ENCODE assay signal across 9 cellular contexts in genomic region chr5:140402258-140403074, GRCh38. TPM values are rescaled to one million over a fixed set of nuclear protein-coding genes. Genes with fewer than 3 reads are reported as not detected.
DNase-seq lines count a peak whose midpoint lies in the region; ATAC-seq and TF ChIP-seq lines count a peak whose summit lies in the region.
"Had no signal": no experiment of that assay in that cellular context is flagged by ENCODE, and none has a peak within 500 bp of the region (broad histone marks: within the 10 kb centered on the region; RNA-seq: fewer than 3 reads in every experiment).

No MANE protein-coding gene starts in this region.

- peaks cover 4% of the 10 kb centered on the region; the same call in 1 of the 2 replicates for H3F3A ChIP-seq in GM23338 (replicated peaks; ENCODE audit: low read depth)

- H2AFZ ChIP-seq in GM23338, result no peak overlapping the region

- peaks cover 13% of the 10 kb centered on the region; the same call in 2 of the 3 replicates for H3K36me3 Mint-ChIP-seq in GM23338 (ENCODE audit: low read depth)
- H3K36me3 Mint-ChIP-seq: IgD-negative memory B cell had no signal

- H3K4me1 ChIP-seq in GM23338 (ENCODE audit: insufficient read depth) (peaks cover 35% of the 10 kb centered on the region), NT2/D1 (ENCODE audit: insufficient read depth, insufficient read length) (no peaks in the 10 kb centered on the region)

- H3K79me2 ChIP-seq in GM23338 (replicated peaks; ENCODE audit: insufficient read depth), result peaks cover 76% of the 10 kb centered on the region

- peak overlapping the region; percentile 61 for H3K4me2 ChIP-seq in GM23338

- H3K27me3 Mint-ChIP-seq in GM23338 (ENCODE audit: insufficient read depth, low read depth, poor library complexity), result peaks cover 18% of the 10 kb centered on the region
- H3K27me3 Mint-ChIP-seq: IgD-negative memory B cell had no signal

- peak; percentile 26 for ATAC-seq in GM23338
- ATAC-seq in HG03565 (IDR thresholded peaks at IDR 0.05; ENCODE audit: unreplicated experiment), result no peak

- no peaks in the 10 kb centered on the region for H3K9me3 ChIP-seq in NT2/D1 (ENCODE audit: insufficient read depth, low read length)

- DNase-seq in C1 segment of cervical spinal cord (lab: John Stamatoyannopoulos, UW) (peak in 9 of 14 donors; percentile 15 to 56 (median 33)), GM23338 (ENCODE audit: low spot score) (peak; percentile 86), NT2/D1 (ENCODE audit: low read depth, low spot score) (no peak), epithelial cell of proximal tubule (ENCODE audit: low read depth) (no peak), myocyte (ENCODE audit: low read depth) (peak; percentile 49)
- DNase-seq in activated CD8-positive, alpha-beta memory T cell treated with anti-CD3 and anti-CD28 coated beads, Interleukin-2, amount 50 U/mL, for 48 hours, result peak; percentile 79
- peak; percentile 6 to 70 (median 60) for DNase-seq in stimulated activated naive CD4-positive, alpha-beta T cell (lab: John Stamatoyannopoulos, UW)

- H4K20me1 ChIP-seq in GM23338 (replicated peaks; ENCODE audit: insufficient read depth), result peaks cover 26% of the 10 kb centered on the region

- H3K4me3 ChIP-seq in GM23338 (peak overlapping the region; percentile 60), NT2/D1 (ENCODE audit: insufficient read length, low read depth) (peak overlapping the region; percentile 98), epithelial cell of proximal tubule (ENCODE audit: low read depth, low read length) (peak overlapping the region; percentile 96)

- peaks cover 30% of the 10 kb centered on the region for H3K4me1 Mint-ChIP-seq in GM23338

- no peaks in the 10 kb centered on the region for H3K36me3 ChIP-seq in GM23338 (ENCODE audit: insufficient read depth)
- peaks cover 9% of the 10 kb centered on the region for H3K36me3 ChIP-seq in NT2/D1 (ENCODE audit: insufficient read depth, insufficient read length, low read length)

- peak overlapping the region; percentile 85 for H3K27ac ChIP-seq in GM23338 (ENCODE audit: low read depth)

- no peak overlapping the region for H3K4me3 Mint-ChIP-seq in GM23338
- H3K4me3 Mint-ChIP-seq: IgD-negative memory B cell had no signal

- H3K9ac ChIP-seq in NT2/D1 (ENCODE audit: insufficient read length, low read depth), result peak overlapping the region; percentile 98

- no peak overlapping the region for H3K27ac Mint-ChIP-seq in GM23338

- H3K9me2 ChIP-seq in GM23338 (ENCODE audit: insufficient read depth), result no peaks in the 10 kb centered on the region

- no peaks in the 10 kb centered on the region; the same call in 2 of the 3 replicates for H3K9me3 Mint-ChIP-seq in GM23338
- H3K9me3 Mint-ChIP-seq: IgD-negative memory B cell had no signal

- TF ChIP-seq CTCF in GM23338 (conservative IDR thresholded peaks at IDR 0.05; ENCODE audit: low read depth in 2 of 2) (no peak), epithelial cell of proximal tubule (conservative IDR thresholded peaks at IDR 0.05; ENCODE audit: low read depth, low read length) (no peak)

- no peaks in the 10 kb centered on the region for H3K27me3 ChIP-seq in GM23338 (ENCODE audit: insufficient read depth)
- H3K27me3 ChIP-seq in NT2/D1 (ENCODE audit: insufficient read depth, insufficient read length), result no peaks in the 10 kb centered on the region

TF ChIP-seq in GM23338, 12 proteins besides CTCF, POLR2A, EP300 and RAD21 (continues in another document):
- TF ChIP-seq REST (IDR thresholded peaks at IDR 0.05; ENCODE audit: unreplicated experiment) (peak; percentile 67), STAT1 (IDR thresholded peaks at IDR 0.05; ENCODE audit: unreplicated experiment) (no peak)

RNA-seq across cellular contexts. Expression of gene ANKHD1, which starts 0.8 kb away (rescaled TPM):
- total RNA-seq in GM23338 (2014; rRNA removed; shearing (Covaris generic)), result 119 and 123 TPM in 2 replicates
- polyA plus RNA-seq in GM23338 (2016; fragmentation: Nextera tagmentation; extraction: Ambion mirVana), result 58.6 and 73.0 TPM in 2 replicates
- 28.4 and 32.6 TPM in 2 replicates for total RNA-seq in epithelial cell of proximal tubule
- 33.7 and 39.7 TPM in 2 replicates for total RNA-seq in myocyte
- 34.4 TPM for polyA plus RNA-seq in myocyte (2012)

RNA-seq across cellular contexts. Expression of gene SLC4A9, which starts 42.5 kb away (rescaled TPM):
- total RNA-seq in GM23338 (2014; rRNA removed; shearing (Covaris generic)), result 0.08 TPM in 1 of 2 replicates, not detected in the other
- polyA plus RNA-seq in GM23338 (2016; fragmentation: Nextera tagmentation; extraction: Ambion mirVana), result 0.08 TPM in 1 of 2 replicates, not detected in the other
- total RNA-seq in epithelial cell of proximal tubule, result not detected in 2 replicates
- not detected in 2 replicates for total RNA-seq in myocyte
- 0.04 TPM for polyA plus RNA-seq in myocyte (2012)
- polyA plus RNA-seq: IgD-negative memory B cell had no signal

RNA-seq across cellular contexts. Expression of gene HBEGF, which starts 56.1 kb away (rescaled TPM):
- 2.0 and 2.9 TPM in 2 replicates for total RNA-seq in GM23338 (2014; rRNA removed; shearing (Covaris generic))
- polyA plus RNA-seq in GM23338 (2016; fragmentation: Nextera tagmentation; extraction: Ambion mirVana), result 2.2 and 2.3 TPM in 2 replicates
- total RNA-seq in epithelial cell of proximal tubule, result 25.0 and 25.6 TPM in 2 replicates
- 10.1 and 10.2 TPM in 2 replicates for total RNA-seq in myocyte
- 41.6 TPM for polyA plus RNA-seq in myocyte (2012)

Comparison
In these comparisons a context has a peak if more than half of its experiments do, and no peak if none do; other contexts are left out.
1. DNase-seq: peak in C1 segment of cervical spinal cord (9 of 14), GM23338 (single experiment), activated CD8-positive, alpha-beta memory T cell treated with anti-CD3 and anti-CD28 coated beads, Interleukin-2, amount 50 U/mL, for 48 hours (single experiment), myocyte (single experiment) and stimulated activated naive CD4-positive, alpha-beta T cell (6 of 6); none in NT2/D1 (single experiment) and epithelial cell of proximal tubule (single experiment).
2. Peak in every context shown above with its lines, with median percentiles within 50 percentile points of each other: H3K4me3 ChIP-seq.